ENCODE assay signal across 10 cellular contexts in genomic region chr1:218304281-218305039, GRCh38. TPM values are rescaled to one million over a fixed set of nuclear protein-coding genes. Genes with fewer than 3 reads are reported as not detected.
DNase-seq lines count a peak whose midpoint lies in the region; ATAC-seq and TF ChIP-seq lines count a peak whose summit lies in the region.
"Had no signal": no experiment of that assay in that cellular context is flagged by ENCODE, and none has a peak within 500 bp of the region (broad histone marks: within the 10 kb centered on the region; RNA-seq: fewer than 3 reads in every experiment).

No MANE protein-coding gene starts in this region.

- H3K27me3 ChIP-seq in testis, result no peaks in the 10 kb centered on the region
- H3K27me3 ChIP-seq: BLaER1, left lung had no signal

- H3K4me1 ChIP-seq in testis, result no peaks in the 10 kb centered on the region
- H3K4me1 ChIP-seq: BLaER1, left lung had no signal

- ATAC-seq in HG02623 (IDR thresholded peaks at IDR 0.05; ENCODE audit: unreplicated experiment), result peak; percentile 58
- ATAC-seq in activated CD4-positive, CD25-positive, alpha-beta regulatory T cell treated with anti-CD3 and anti-CD28 coated beads, Interleukin-2, amount 50 U/mL, for 24 hours, result no peak
- ATAC-seq: left lung had no signal

- DNase-seq in Ammon's horn (ENCODE audit: low spot score) (peak; percentile 28), NCI-H2107 (lab: John Stamatoyannopoulos, UW) (peak; percentile 92), erythroblast (lab: John Stamatoyannopoulos, UW) (peak; percentile 93 to 95), HT-29 (ENCODE audit: low spot score) (no peak), testis (no peak)
- DNase-seq in stimulated activated CD4-positive, alpha-beta T cell treated with anti-CD3 and anti-CD28 coated beads, Interleukin-1b, Interleukin-23, amount 100 ng/mL, for 48 hours, result no peak

- TF ChIP-seq POLR2A in erythroblast (IDR thresholded peaks at IDR 0.05; ENCODE audit: low read length) (peak; percentile 30), testis (IDR thresholded peaks at IDR 0.05) (no peak)

- 67 to 78% methylated on average over 8 of the region's 8 CpGs for WGBS in testis, 2 donors

- TF ChIP-seq CTCF in testis (IDR thresholded peaks at IDR 0.05), result no peak

- H3K27ac ChIP-seq in testis, result no peak overlapping the region
- H3K27ac ChIP-seq: BLaER1, left lung had no signal

- no peaks in the 10 kb centered on the region for H3K36me3 ChIP-seq in testis (ENCODE audit: low read depth, missing control alignments)

- no peak overlapping the region for H3K4me3 ChIP-seq in testis
- H3K4me3 ChIP-seq: BLaER1, left lung had no signal

- intact Hi-C loops in testis (cut with DNase I; ENCODE audit: low total_unique reads), result no loop called here

- H3K9me3 ChIP-seq in testis, result no peaks in the 10 kb centered on the region
- H3K9me3 ChIP-seq: BLaER1, left lung had no signal

RNA-seq across cellular contexts. Expression of gene RRP15, which starts 19.4 kb away (rescaled TPM):
- 3.3 and 6.5 TPM in 2 replicates for total RNA-seq in HT-29 (2014; rRNA removed; shearing (Covaris generic))
- total RNA-seq in testis, result 1 to 10 TPM; 5.5 to 9.7 TPM
- 6.5 TPM for polyA plus RNA-seq in testis (ENCODE audit: insufficient read depth, low read depth, low replicate concordance)

RNA-seq across cellular contexts. Expression of gene TGFB2, which starts 40.7 kb away (rescaled TPM):
- total RNA-seq in HT-29 (2014; rRNA removed; shearing (Covaris generic)), result 2.3 and 2.5 TPM in 2 replicates
- 1 to 10 TPM; 2.4 to 2.6 TPM for total RNA-seq in testis
- polyA plus RNA-seq in testis (ENCODE audit: insufficient read depth, low read depth, low replicate concordance), result 4.5 TPM

Comparison
In these comparisons a context has a peak if more than half of its experiments do, and no peak if none do; other contexts are left out.
1. DNase-seq: peak in Ammon's horn (single experiment), NCI-H2107 (single experiment) and erythroblast (2 of 2); none in stimulated activated CD4-positive, alpha-beta T cell treated with anti-CD3 and anti-CD28 coated beads, Interleukin-1b, Interleukin-23, amount 100 ng/mL, for 48 hours (single experiment), HT-29 (single experiment) and testis (single experiment).